Comparison of ENCODE assay signal across 10 cellular contexts in the genomic region with DNA sequence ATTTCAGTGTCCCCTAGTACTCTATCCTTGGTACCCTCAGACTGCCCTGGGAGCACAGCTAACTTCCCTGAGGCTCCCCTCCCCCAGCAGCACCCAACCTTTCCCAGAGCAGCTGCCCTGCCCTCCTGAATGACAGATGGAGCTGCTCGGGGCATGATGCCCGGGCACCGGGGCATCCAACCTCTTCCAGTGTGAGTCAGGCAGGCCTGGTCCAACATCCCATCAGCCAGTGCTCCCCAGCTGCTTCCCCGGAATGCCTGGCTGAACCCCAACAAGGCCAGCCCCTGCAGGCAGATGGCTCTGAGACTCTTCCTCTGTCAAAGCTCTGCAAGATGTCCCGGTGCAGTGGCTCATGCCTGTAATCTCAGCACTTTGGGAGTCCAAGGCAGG. TPM values are rescaled to one million over a fixed set of nuclear protein-coding genes. Genes with fewer than 3 reads are reported as not detected.
A peak's percentile ranks its signal among the peaks of the same experiment; 100 is the strongest.
DNase-seq lines count a peak whose midpoint lies in the region; ATAC-seq, FAIRE-seq and TF ChIP-seq lines count a peak whose summit lies in the region.
"Had no signal": no experiment of that assay in that cellular context is flagged by ENCODE, and none has a peak within 500 bp of the region (broad histone marks: within the 10 kb centered on the region; RNA-seq: fewer than 3 reads in every experiment).

No MANE protein-coding gene starts in this region.

- TF ChIP-seq CTCF in SK-N-SH (IDR thresholded peaks at IDR 0.05) (no peak), smooth muscle cell (IDR thresholded peaks at IDR 0.05; ENCODE audit: borderline replicate concordance, insufficient read depth, poor library complexity, severe bottlenecking) (no peak)

- CTCF ChIA-PET in SK-N-SH (lab: Yijun Ruan, JAX) = interaction anchor here (0.6 to 2.6 kb wide), 10 partner anchors 11 to 205 kb away, joined by 3 to 13 read pairs (median 4); partner anchors contain the start of gene TSPAN15

- H3K9me2 ChIP-seq in SK-N-SH = no peaks in the 10 kb centered on the region

- TF ChIP-seq RAD21 in SK-N-SH (IDR thresholded peaks at IDR 0.05; ENCODE audit: low read length) = no peak

- H4K20me1 ChIP-seq in SK-N-SH (ENCODE audit: insufficient read depth) (no peaks in the 10 kb centered on the region), smooth muscle cell (ENCODE audit: low read depth) (no peaks in the 10 kb centered on the region)

- H3K27ac ChIP-seq in SK-N-SH (ENCODE audit: low read depth in 2 of 2, low read length in 1 of 2) (no peak overlapping the region), right cardiac atrium (ENCODE audit: low read length) (peak overlapping the region; percentile 9), smooth muscle cell (ENCODE audit: low read depth) (peak overlapping the region; percentile 85)

- intact Hi-C loops in right cardiac atrium (cut with DNase I) = no loop called here

- peak; percentile 88 for DNase-seq in HCEC 1CT
- DNase-seq in SK-N-SH = no peak
- peak in 1 of 3 donors; percentile 56 for DNase-seq in right cardiac atrium
- no peak for DNase-seq in smooth muscle cell (lab: John Stamatoyannopoulos, UW; ENCODE audit: unreplicated experiment)
- DNase-seq in HK-2 (ENCODE audit: unreplicated experiment) = no peak
- DNase-seq in GM19239 (ENCODE audit: insufficient read length, low spot score) = no peak
- DNase-seq in AG08396 (ENCODE audit: low spot score) = no peak
- DNase-seq: NCI-H1417 treated with DMSO at 0.1 percent for 48 hours had no signal

- no peaks in the 10 kb centered on the region for H3K27me3 ChIP-seq in SK-N-SH (ENCODE audit: insufficient read depth)
- no peaks in the 10 kb centered on the region for H3K27me3 ChIP-seq in right cardiac atrium (ENCODE audit: control insufficient read depth, insufficient read depth)
- no peaks in the 10 kb centered on the region for H3K27me3 ChIP-seq in smooth muscle cell (ENCODE audit: low read depth)

- 35% methylated on average over 4 of the region's 5 CpGs for WGBS in SK-N-SH (ENCODE audit: low lambda C conversion rate)
- WGBS in right cardiac atrium = 59% methylated on average over 5 of the region's 5 CpGs
- WGBS in smooth muscle cell (ENCODE audit: low lambda C conversion rate) = 91% methylated on average over 5 of the region's 5 CpGs

- H3K4me1 ChIP-seq in SK-N-SH (ENCODE audit: control insufficient read depth in 1 of 2, insufficient read depth in 2 of 2, low read depth in 1 of 2, low read length in 1 of 2) (peaks cover 9 to 15% of the 10 kb centered on the region in 2 experiments; a peak in 3 of 4 replicates), right cardiac atrium (ENCODE audit: control insufficient read depth, insufficient read depth, low read length) (peaks cover 7% of the 10 kb centered on the region), smooth muscle cell (ENCODE audit: low read depth) (peaks cover 17% of the 10 kb centered on the region)

- TF ChIP-seq EP300 in SK-N-SH (IDR thresholded peaks at IDR 0.05; ENCODE audit: borderline replicate concordance in 1 of 2, low read depth in 1 of 2, low read length in 1 of 2) = no peak

- H3K4me2 ChIP-seq in SK-N-SH (no peak overlapping the region), smooth muscle cell (peak overlapping the region; percentile 76)

- H2AFZ ChIP-seq in SK-N-SH (ENCODE audit: low read depth) (no peak overlapping the region), smooth muscle cell (ENCODE audit: low read depth) (no peak overlapping the region)

- H3K4me3 ChIP-seq in SK-N-SH (ENCODE audit: low read depth in 2 of 2, low read length in 1 of 2) (no peak overlapping the region), right cardiac atrium (ENCODE audit: low read length) (no peak overlapping the region), smooth muscle cell (no peak overlapping the region)

- H3K79me2 ChIP-seq in SK-N-SH (ENCODE audit: insufficient read depth) (no peaks in the 10 kb centered on the region), smooth muscle cell (ENCODE audit: low read depth) (no peaks in the 10 kb centered on the region)

- no peak overlapping the region for H3K9ac ChIP-seq in SK-N-SH
- H3K9ac ChIP-seq in smooth muscle cell (ENCODE audit: low read depth) = no peak overlapping the region

- FAIRE-seq in GM19239 (lab: Jason Lieb, UNC) = no peak
- FAIRE-seq: GM18507 had no signal

- H3K36me3 ChIP-seq in SK-N-SH (replicated peaks in 1 of 2; ENCODE audit: control insufficient read depth in 1 of 2, insufficient read depth in 2 of 2, low read length in 1 of 2) (no peaks in the 10 kb centered on the region), smooth muscle cell (ENCODE audit: low read depth) (no peaks in the 10 kb centered on the region)

- POLR2A ChIA-PET in SK-N-SH (lab: Yijun Ruan, JAX) = no interaction called here

- ATAC-seq in right cardiac atrium = peak in 1 of 2 donors; percentile 39
- ATAC-seq in HG03159 (IDR thresholded peaks at IDR 0.05; ENCODE audit: unreplicated experiment) = no peak

- H3F3A ChIP-seq in SK-N-SH (replicated peaks; ENCODE audit: insufficient read depth) = no peaks in the 10 kb centered on the region
- peaks cover 9% of the 10 kb centered on the region for H3F3A ChIP-seq in smooth muscle cell (ENCODE audit: low read depth)

- no peaks in the 10 kb centered on the region for H3K9me3 ChIP-seq in SK-N-SH
- no peaks in the 10 kb centered on the region for H3K9me3 ChIP-seq in right cardiac atrium (ENCODE audit: control insufficient read depth, low read length)
- no peaks in the 10 kb centered on the region for H3K9me3 ChIP-seq in smooth muscle cell (replicated peaks; ENCODE audit: low read depth)

TF ChIP-seq in SK-N-SH, 30 proteins besides CTCF, POLR2A, EP300 and RAD21:
- TF ChIP-seq MAX (IDR thresholded peaks at IDR 0.05; ENCODE audit: low read depth) (no peak), FOSL2 (IDR thresholded peaks at IDR 0.05; ENCODE audit: borderline replicate concordance, low read depth) (peak; percentile 4; the same call in 1 of the 2 replicates), SMC3 (IDR thresholded peaks at IDR 0.05; ENCODE audit: low read depth, low read length) (no peak), TCF12 (IDR thresholded peaks at IDR 0.05) (0 out of 2 replicates have a peak, but pooled peaks have one; percentile 52), FOXM1 (IDR thresholded peaks at IDR 0.05; ENCODE audit: low read depth) (no peak), CHD2 (IDR thresholded peaks at IDR 0.05; ENCODE audit: low read length, partially characterized antibody) (no peak), NFIC (IDR thresholded peaks at IDR 0.05; ENCODE audit: borderline replicate concordance) (0 out of 2 replicates have a peak, but pooled peaks have one; percentile 17), JUND (IDR thresholded peaks at IDR 0.05) (0 out of 2 replicates have a peak, but pooled peaks have one; percentile 13), RFX5 (IDR thresholded peaks at IDR 0.05; ENCODE audit: low read length) (no peak), RCOR1 (IDR thresholded peaks at IDR 0.05; ENCODE audit: low read length) (no peak), GATA2 (CRISPR knock-in tag; IDR thresholded peaks at IDR 0.05) (no peak), RXRA (IDR thresholded peaks at IDR 0.05; ENCODE audit: borderline replicate concordance, low read depth) (no peak), MEF2A (IDR thresholded peaks at IDR 0.05; ENCODE audit: borderline replicate concordance, low read depth) (no peak), EZH2phosphoT487 (IDR thresholded peaks at IDR 0.05; ENCODE audit: borderline replicate concordance, low read depth) (no peak)
- TF ChIP-seq, protein P1, sequence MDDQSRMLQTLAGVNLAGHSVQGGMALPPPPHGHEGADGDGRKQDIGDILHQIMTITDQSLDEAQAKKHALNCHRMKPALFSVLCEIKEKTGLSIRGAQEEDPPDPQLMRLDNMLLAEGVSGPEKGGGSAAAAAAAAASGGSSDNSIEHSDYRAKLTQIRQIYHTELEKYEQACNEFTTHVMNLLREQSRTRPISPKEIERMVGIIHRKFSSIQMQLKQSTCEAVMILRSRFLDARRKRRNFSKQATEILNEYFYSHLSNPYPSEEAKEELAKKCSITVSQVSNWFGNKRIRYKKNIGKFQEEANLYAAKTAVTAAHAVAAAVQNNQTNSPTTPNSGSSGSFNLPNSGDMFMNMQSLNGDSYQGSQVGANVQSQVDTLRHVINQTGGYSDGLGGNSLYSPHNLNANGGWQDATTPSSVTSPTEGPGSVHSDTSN (IDR thresholded peaks at IDR 0.05) = peak; percentile 20; the same call in 1 of the 2 replicates

RNA-seq across cellular contexts. Expression of gene TSPAN15, which starts 11.9 kb away (rescaled TPM):
- polyA plus RNA-seq in SK-N-SH (2012; rRNA removed) = 8.5 and 13.8 TPM in 2 replicates
- polyA plus RNA-seq in SK-N-SH (2012; cell fraction: cytosol; rRNA removed) = 8.0 and 9.7 TPM in 2 replicates
- 7.3 and 8.3 TPM in 2 replicates for polyA plus RNA-seq in SK-N-SH (2012; cell fraction: nucleus; rRNA removed)
- total RNA-seq in right cardiac atrium = 1 to 10 TPM; 5.3 to 8.7 (median 7.4) TPM
- 11.5 TPM for polyA plus RNA-seq in right cardiac atrium
- 113 and 145 TPM in 2 replicates for total RNA-seq in smooth muscle cell
- polyA plus RNA-seq in smooth muscle cell = 144 and 249 TPM in 2 replicates

RNA-seq across cellular contexts. Expression of gene TACR2, which starts 22.6 kb away (rescaled TPM):
- 0.02 and 0.05 TPM in 2 replicates for polyA plus RNA-seq in SK-N-SH (2012; rRNA removed)
- 0.03 TPM in 1 of 2 replicates, not detected in the other for polyA plus RNA-seq in SK-N-SH (2012; cell fraction: cytosol; rRNA removed)
- polyA plus RNA-seq in SK-N-SH (2012; cell fraction: nucleus; rRNA removed) = not detected in 2 replicates
- under 1 TPM; 0.26 to 0.53 (median 0.37) TPM for total RNA-seq in right cardiac atrium
- 0.27 TPM for polyA plus RNA-seq in right cardiac atrium
- not detected in 2 replicates for total RNA-seq in smooth muscle cell
- 0.13 and 0.43 TPM in 2 replicates for polyA plus RNA-seq in smooth muscle cell

Comparison
In these comparisons a context has a peak if more than half of its experiments do, and no peak if none do; other contexts are left out.
1. H3K27ac ChIP-seq: peak in right cardiac atrium (single experiment) and smooth muscle cell (single experiment); none in SK-N-SH (0 of 2).